Comparison of ENCODE assay signal across 1 cellular context in genomic region chr17:44389723-44390202, GRCh38.
TF ChIP-seq lines count a peak whose summit lies in the region.

No MANE protein-coding gene starts in this region.

TF ChIP-seq in K562, 482 proteins besides CTCF, POLR2A, EP300 and RAD21 (continued from another document and continues in another):
- TF ChIP-seq POLR3G (IDR thresholded peaks at IDR 0.05; ENCODE audit: extremely low read depth, insufficient read length, insufficient replicate concordance), result no peak
- TF ChIP-seq ZBTB8A (IDR thresholded peaks at IDR 0.05; ENCODE audit: partially characterized antibody), result no peak
- TF ChIP-seq CBFB (CRISPR knock-in tag; IDR thresholded peaks at IDR 0.05), result no peak
- peak; percentile 50; the same call in 1 of the 2 replicates for TF ChIP-seq ZNF583 (CRISPR knock-in tag; IDR thresholded peaks at IDR 0.05)
- no peak for TF ChIP-seq NONO (IDR thresholded peaks at IDR 0.05; ENCODE audit: low read depth in 2 of 2, low read length in 1 of 2)
- TF ChIP-seq ETV6 (IDR thresholded peaks at IDR 0.05; ENCODE audit: borderline replicate concordance in 1 of 2, low read depth in 2 of 2, low read length in 1 of 2), result peak in 1 of 2 experiments; percentile 84; a peak in 2 of 4 replicates
- TF ChIP-seq ETV6 (CRISPR knock-in tag; IDR thresholded peaks at IDR 0.05; ENCODE audit: borderline replicate concordance), result no peak
- TF ChIP-seq LEF1 (IDR thresholded peaks at IDR 0.05), result peak; percentile 91
- no peak for TF ChIP-seq FOXA3 (CRISPR knock-in tag; conservative IDR thresholded peaks at IDR 0.05 in 1 of 2, IDR thresholded peaks at IDR 0.05 in 1 of 2)
- TF ChIP-seq, protein P1, sequence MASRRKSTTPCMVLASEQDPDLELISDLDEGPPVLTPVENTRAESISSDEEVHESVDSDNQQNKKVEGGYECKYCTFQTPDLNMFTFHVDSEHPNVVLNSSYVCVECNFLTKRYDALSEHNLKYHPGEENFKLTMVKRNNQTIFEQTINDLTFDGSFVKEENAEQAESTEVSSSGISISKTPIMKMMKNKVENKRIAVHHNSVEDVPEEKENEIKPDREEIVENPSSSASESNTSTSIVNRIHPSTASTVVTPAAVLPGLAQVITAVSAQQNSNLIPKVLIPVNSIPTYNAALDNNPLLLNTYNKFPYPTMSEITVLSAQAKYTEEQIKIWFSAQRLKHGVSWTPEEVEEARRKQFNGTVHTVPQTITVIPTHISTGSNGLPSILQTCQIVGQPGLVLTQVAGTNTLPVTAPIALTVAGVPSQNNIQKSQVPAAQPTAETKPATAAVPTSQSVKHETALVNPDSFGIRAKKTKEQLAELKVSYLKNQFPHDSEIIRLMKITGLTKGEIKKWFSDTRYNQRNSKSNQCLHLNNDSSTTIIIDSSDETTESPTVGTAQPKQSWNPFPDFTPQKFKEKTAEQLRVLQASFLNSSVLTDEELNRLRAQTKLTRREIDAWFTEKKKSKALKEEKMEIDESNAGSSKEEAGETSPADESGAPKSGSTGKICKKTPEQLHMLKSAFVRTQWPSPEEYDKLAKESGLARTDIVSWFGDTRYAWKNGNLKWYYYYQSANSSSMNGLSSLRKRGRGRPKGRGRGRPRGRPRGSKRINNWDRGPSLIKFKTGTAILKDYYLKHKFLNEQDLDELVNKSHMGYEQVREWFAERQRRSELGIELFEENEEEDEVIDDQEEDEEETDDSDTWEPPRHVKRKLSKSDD (conservative IDR thresholded peaks at IDR 0.05; ENCODE audit: low read length), result no peak
- TF ChIP-seq MED1 (CRISPR knock-in tag; IDR thresholded peaks at IDR 0.05; ENCODE audit: borderline replicate concordance), result no peak
- TF ChIP-seq FUS (optimal IDR thresholded peaks at IDR 0.05; ENCODE audit: low read depth, low read length), result no peak
- no peak for TF ChIP-seq IRF1 (CRISPR knock-in tag; IDR thresholded peaks at IDR 0.05; ENCODE audit: borderline replicate concordance)
- no peak for TF ChIP-seq AFF4 (CRISPR knock-in tag; IDR thresholded peaks at IDR 0.05)
- no peak for TF ChIP-seq E2F1 (CRISPR knock-in tag; IDR thresholded peaks at IDR 0.05)
- TF ChIP-seq, protein P2, sequence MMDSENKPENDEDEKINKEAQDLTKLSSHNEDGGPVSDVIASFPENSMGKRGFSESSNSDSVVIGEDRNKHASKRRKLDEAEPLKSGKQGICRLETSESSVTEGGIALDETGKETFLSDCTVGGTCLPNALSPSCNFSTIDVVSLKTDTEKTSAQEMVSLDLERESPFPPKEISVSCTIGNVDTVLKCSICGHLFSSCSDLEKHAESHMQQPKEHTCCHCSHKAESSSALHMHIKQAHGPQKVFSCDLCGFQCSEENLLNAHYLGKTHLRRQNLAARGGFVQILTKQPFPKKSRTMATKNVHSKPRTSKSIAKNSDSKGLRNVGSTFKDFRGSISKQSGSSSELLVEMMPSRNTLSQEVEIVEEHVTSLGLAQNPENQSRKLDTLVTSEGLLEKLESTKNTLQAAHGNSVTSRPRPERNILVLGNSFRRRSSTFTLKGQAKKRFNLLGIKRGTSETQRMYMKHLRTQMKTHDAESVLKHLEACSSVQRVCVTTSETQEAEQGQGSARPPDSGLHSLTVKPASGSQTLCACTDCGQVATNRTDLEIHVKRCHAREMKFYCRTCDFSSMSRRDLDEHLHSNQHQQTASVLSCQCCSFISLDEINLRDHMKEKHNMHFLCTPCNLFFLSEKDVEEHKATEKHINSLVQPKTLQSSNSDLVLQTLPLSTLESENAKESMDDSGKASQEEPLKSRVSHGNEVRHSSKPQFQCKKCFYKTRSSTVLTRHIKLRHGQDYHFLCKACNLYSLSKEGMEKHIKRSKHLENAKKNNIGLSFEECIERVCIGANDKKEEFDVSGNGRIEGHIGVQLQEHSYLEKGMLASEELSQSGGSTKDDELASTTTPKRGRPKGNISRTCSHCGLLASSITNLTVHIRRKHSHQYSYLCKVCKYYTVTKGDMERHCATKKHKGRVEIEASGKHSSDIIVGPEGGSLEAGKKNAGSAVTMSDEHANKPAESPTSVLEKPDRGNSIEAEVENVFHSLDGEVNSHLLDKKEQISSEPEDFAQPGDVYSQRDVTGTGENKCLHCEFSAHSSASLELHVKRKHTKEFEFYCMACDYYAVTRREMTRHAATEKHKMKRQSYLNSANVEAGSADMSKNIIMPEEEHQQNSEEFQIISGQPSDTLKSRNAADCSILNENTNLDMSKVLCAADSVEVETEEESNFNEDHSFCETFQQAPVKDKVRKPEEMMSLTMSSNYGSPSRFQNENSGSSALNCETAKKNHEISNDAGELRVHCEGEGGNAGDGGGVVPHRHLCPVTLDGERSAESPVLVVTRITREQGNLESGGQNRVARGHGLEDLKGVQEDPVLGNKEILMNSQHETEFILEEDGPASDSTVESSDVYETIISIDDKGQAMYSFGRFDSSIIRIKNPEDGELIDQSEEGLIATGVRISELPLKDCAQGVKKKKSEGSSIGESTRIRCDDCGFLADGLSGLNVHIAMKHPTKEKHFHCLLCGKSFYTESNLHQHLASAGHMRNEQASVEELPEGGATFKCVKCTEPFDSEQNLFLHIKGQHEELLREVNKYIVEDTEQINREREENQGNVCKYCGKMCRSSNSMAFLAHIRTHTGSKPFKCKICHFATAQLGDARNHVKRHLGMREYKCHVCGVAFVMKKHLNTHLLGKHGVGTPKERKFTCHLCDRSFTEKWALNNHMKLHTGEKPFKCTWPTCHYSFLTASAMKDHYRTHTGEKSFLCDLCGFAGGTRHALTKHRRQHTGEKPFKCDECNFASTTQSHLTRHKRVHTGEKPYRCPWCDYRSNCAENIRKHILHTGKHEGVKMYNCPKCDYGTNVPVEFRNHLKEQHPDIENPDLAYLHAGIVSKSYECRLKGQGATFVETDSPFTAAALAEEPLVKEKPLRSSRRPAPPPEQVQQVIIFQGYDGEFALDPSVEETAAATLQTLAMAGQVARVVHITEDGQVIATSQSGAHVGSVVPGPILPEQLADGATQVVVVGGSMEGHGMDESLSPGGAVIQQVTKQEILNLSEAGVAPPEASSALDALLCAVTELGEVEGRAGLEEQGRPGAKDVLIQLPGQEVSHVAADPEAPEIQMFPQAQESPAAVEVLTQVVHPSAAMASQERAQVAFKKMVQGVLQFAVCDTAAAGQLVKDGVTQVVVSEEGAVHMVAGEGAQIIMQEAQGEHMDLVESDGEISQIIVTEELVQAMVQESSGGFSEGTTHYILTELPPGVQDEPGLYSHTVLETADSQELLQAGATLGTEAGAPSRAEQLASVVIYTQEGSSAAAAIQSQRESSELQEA (IDR thresholded peaks at IDR 0.05; ENCODE audit: low read depth), result no peak
- no peak for TF ChIP-seq ZFPM2 (CRISPR knock-in tag; IDR thresholded peaks at IDR 0.05)
- TF ChIP-seq ELF1 (tag; IDR thresholded peaks at IDR 0.05), result peak; percentile 66
- TF ChIP-seq MCM2 (IDR thresholded peaks at IDR 0.05; ENCODE audit: low read depth), result no peak
- TF ChIP-seq, protein P3, sequence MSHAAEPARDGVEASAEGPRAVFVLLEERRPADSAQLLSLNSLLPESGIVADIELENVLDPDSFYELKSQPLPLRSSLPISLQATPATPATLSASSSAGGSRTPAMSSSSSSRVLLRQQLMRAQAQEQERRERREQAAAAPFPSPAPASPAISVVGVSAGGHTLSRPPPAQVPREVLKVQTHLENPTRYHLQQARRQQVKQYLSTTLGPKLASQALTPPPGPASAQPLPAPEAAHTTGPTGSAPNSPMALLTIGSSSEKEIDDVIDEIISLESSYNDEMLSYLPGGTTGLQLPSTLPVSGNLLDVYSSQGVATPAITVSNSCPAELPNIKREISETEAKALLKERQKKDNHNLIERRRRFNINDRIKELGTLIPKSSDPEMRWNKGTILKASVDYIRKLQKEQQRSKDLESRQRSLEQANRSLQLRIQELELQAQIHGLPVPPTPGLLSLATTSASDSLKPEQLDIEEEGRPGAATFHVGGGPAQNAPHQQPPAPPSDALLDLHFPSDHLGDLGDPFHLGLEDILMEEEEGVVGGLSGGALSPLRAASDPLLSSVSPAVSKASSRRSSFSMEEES (CRISPR knock-in tag; IDR thresholded peaks at IDR 0.05), result no peak
- TF ChIP-seq, protein P4, sequence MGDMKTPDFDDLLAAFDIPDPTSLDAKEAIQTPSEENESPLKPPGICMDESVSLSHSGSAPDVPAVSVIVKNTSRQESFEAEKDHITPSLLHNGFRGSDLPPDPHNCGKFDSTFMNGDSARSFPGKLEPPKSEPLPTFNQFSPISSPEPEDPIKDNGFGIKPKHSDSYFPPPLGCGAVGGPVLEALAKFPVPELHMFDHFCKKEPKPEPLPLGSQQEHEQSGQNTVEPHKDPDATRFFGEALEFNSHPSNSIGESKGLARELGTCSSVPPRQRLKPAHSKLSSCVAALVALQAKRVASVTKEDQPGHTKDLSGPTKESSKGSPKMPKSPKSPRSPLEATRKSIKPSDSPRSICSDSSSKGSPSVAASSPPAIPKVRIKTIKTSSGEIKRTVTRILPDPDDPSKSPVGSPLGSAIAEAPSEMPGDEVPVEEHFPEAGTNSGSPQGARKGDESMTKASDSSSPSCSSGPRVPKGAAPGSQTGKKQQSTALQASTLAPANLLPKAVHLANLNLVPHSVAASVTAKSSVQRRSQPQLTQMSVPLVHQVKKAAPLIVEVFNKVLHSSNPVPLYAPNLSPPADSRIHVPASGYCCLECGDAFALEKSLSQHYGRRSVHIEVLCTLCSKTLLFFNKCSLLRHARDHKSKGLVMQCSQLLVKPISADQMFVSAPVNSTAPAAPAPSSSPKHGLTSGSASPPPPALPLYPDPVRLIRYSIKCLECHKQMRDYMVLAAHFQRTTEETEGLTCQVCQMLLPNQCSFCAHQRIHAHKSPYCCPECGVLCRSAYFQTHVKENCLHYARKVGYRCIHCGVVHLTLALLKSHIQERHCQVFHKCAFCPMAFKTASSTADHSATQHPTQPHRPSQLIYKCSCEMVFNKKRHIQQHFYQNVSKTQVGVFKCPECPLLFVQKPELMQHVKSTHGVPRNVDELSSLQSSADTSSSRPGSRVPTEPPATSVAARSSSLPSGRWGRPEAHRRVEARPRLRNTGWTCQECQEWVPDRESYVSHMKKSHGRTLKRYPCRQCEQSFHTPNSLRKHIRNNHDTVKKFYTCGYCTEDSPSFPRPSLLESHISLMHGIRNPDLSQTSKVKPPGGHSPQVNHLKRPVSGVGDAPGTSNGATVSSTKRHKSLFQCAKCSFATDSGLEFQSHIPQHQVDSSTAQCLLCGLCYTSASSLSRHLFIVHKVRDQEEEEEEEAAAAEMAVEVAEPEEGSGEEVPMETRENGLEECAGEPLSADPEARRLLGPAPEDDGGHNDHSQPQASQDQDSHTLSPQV (IDR thresholded peaks at IDR 0.05), result peak; percentile 88
- 0 out of 2 replicates have a peak, but pooled peaks have one; percentile 40 for TF ChIP-seq ZNF589 (CRISPR knock-in tag; IDR thresholded peaks at IDR 0.05; ENCODE audit: low read depth)
- peak; percentile 78 to 82 for TF ChIP-seq RCOR1 (IDR thresholded peaks at IDR 0.05; ENCODE audit: borderline replicate concordance in 1 of 2, low read depth in 2 of 2, low read length in 2 of 2)
- TF ChIP-seq SMARCA4 (IDR thresholded peaks at IDR 0.05), result peak; percentile 81
- TF ChIP-seq PTTG1 (tag; IDR thresholded peaks at IDR 0.05; ENCODE audit: low read depth), result no peak
- TF ChIP-seq, protein P5, sequence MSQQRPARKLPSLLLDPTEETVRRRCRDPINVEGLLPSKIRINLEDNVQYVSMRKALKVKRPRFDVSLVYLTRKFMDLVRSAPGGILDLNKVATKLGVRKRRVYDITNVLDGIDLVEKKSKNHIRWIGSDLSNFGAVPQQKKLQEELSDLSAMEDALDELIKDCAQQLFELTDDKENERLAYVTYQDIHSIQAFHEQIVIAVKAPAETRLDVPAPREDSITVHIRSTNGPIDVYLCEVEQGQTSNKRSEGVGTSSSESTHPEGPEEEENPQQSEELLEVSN (IDR thresholded peaks at IDR 0.05; ENCODE audit: borderline replicate concordance in 1 of 2, extremely low read depth in 1 of 2, insufficient read depth in 1 of 2, insufficient read length in 1 of 2, low read depth in 1 of 2, low read length in 1 of 2, poor library complexity in 1 of 2, severe bottlenecking in 1 of 2), result no peak
